In the genomic region with DNA sequence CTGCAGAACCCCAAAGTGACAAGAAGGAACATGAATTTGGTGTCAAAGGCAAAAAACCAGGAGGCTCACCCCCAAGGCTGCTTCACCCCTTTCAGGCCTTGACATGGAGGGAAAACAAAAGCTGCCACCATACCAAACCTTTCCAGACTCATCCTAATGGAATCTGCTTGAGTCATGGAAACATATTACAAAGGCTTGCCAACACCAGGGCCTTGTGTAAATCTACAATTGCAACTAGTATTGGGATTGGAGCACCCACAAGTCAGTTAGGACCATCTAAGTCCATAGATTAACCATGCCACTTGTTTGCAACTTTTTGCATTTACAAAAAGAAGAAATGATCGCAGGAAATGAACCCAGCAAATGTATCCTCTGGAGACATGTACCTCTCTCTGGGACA, we compare ENCODE assay signal across 13 cellular contexts.
DNase-seq lines count a peak whose midpoint lies in the region; ATAC-seq, FAIRE-seq and TF ChIP-seq lines count a peak whose summit lies in the region.
"Had no signal": no experiment of that assay in that cellular context is flagged by ENCODE, and none has a peak within 500 bp of the region (broad histone marks: within the 10 kb centered on the region; RNA-seq: fewer than 3 reads in every experiment).

No MANE protein-coding gene starts in this region.

- POLR2A ChIA-PET in CD4-positive, alpha-beta memory T cell (lab: Charles Lee; ENCODE audit: partially characterized antibody), result no interaction called here

- H3K9me3 Mint-ChIP-seq in brain, result peaks cover 0 to 9% (median 2%) of the 10 kb centered on the region in 5 experiments
- no peaks in the 10 kb centered on the region for H3K9me3 Mint-ChIP-seq in CD4-positive, alpha-beta memory T cell
- H3K9me3 Mint-ChIP-seq in activated CD4-positive, alpha-beta T cell treated with anti-CD3 and anti-CD28 coated beads, Interleukin-2, amount 10 ng/mL, durations not matched to agents 24 days and 14 days, result no peaks in the 10 kb centered on the region
- H3K9me3 Mint-ChIP-seq: CD8-positive, alpha-beta T cell had no signal

- H3K4me1 Mint-ChIP-seq in brain, result peaks cover 31% of the 10 kb centered on the region
- no peaks in the 10 kb centered on the region for H3K4me1 Mint-ChIP-seq in CD4-positive, alpha-beta memory T cell
- H3K4me1 Mint-ChIP-seq in activated CD4-positive, alpha-beta T cell treated with anti-CD3 and anti-CD28 coated beads, Interleukin-2, amount 10 ng/mL, durations not matched to agents 24 days and 14 days, result no peaks in the 10 kb centered on the region
- H3K4me1 Mint-ChIP-seq: IgD-negative memory B cell had no signal

- no peaks in the 10 kb centered on the region for H3K27me3 ChIP-seq in CD4-positive, alpha-beta memory T cell (ENCODE audit: insufficient read depth, low read length)
- H3K27me3 ChIP-seq: esophagus muscularis mucosa had no signal

- H3K9me3 ChIP-seq in CD4-positive, alpha-beta memory T cell (ENCODE audit: control insufficient read depth in 1 of 2, low read length in 2 of 2), result no peaks in the 10 kb centered on the region

- no peak overlapping the region for H3K4me3 ChIP-seq in CD4-positive, alpha-beta memory T cell (ENCODE audit: low read length in 2 of 2)
- H3K4me3 ChIP-seq: esophagus muscularis mucosa had no signal

- in situ Hi-C loops in ACHN (cut with HindIII; ENCODE audit: low pct_ligation_motif_present, low pct_unique_long_range_greater_than_20kb, low sequenced_read_pairs), result no loop called here

- H3K27ac Mint-ChIP-seq in brain, result peak overlapping the region in 3 of 5 experiments; percentile 77 to 87 (median 84)
- H3K27ac Mint-ChIP-seq in CD4-positive, alpha-beta memory T cell, result no peak overlapping the region
- H3K27ac Mint-ChIP-seq in activated CD4-positive, alpha-beta T cell treated with anti-CD3 and anti-CD28 coated beads, Interleukin-2, amount 10 ng/mL, durations not matched to agents 24 days and 14 days, result no peak overlapping the region
- H3K27ac Mint-ChIP-seq: CD8-positive, alpha-beta T cell; IgD-negative memory B cell had no signal

- no peaks in the 10 kb centered on the region for H3K36me3 Mint-ChIP-seq in brain
- no peaks in the 10 kb centered on the region for H3K36me3 Mint-ChIP-seq in CD4-positive, alpha-beta memory T cell
- no peaks in the 10 kb centered on the region for H3K36me3 Mint-ChIP-seq in activated CD4-positive, alpha-beta T cell treated with anti-CD3 and anti-CD28 coated beads, Interleukin-2, amount 10 ng/mL, durations not matched to agents 24 days and 14 days (ENCODE audit: low read depth)
- H3K36me3 Mint-ChIP-seq: CD8-positive, alpha-beta T cell had no signal

- intact Hi-C loops in CD4-positive, alpha-beta memory T cell (cut with micrococcal nuclease), result no loop called here
- intact Hi-C loops in activated CD4-positive, alpha-beta T cell treated with anti-CD3 and anti-CD28 coated beads, Interleukin-2, amount 10 ng/mL, durations not matched to agents 24 days and 14 days (cut with micrococcal nuclease), result no loop called here

- DNase-seq in ACHN (peak; percentile 92), HTR-8/SVneo (ENCODE audit: insufficient read length, low spot score) (peak; percentile 32), lung microvascular endothelial cell (ENCODE audit: low read depth in 2 of 2) (peak; percentile 17 to 59), GM19239 (ENCODE audit: insufficient read length, low spot score) (no peak)
- no peak for DNase-seq in CD4-positive, alpha-beta memory T cell
- no peak for DNase-seq in activated CD4-positive, alpha-beta T cell treated with anti-CD3 and anti-CD28 coated beads, Interleukin-2, amount 10 ng/mL, durations not matched to agents 24 days and 14 days
- DNase-seq: CD8-positive, alpha-beta T cell; NCI-H524; stimulated activated CD4-positive, alpha-beta T cell treated with anti-CD3 and anti-CD28 coated beads, Interleukin-4, amount 100 ng/mL, for 24 hours had no signal

- no peak for TF ChIP-seq CTCF in brain (conservative IDR thresholded peaks at IDR 0.05)

- no peak for FAIRE-seq in HTR-8/SVneo (lab: Jason Lieb, UNC)
- no peak for FAIRE-seq in GM19239 (lab: Jason Lieb, UNC)

- H3K4me3 Mint-ChIP-seq in brain, result no peak overlapping the region
- no peak overlapping the region for H3K4me3 Mint-ChIP-seq in CD4-positive, alpha-beta memory T cell
- H3K4me3 Mint-ChIP-seq in activated CD4-positive, alpha-beta T cell treated with anti-CD3 and anti-CD28 coated beads, Interleukin-2, amount 10 ng/mL, durations not matched to agents 24 days and 14 days, result no peak overlapping the region
- H3K4me3 Mint-ChIP-seq: CD8-positive, alpha-beta T cell; IgD-negative memory B cell had no signal

- no peaks in the 10 kb centered on the region for H3K4me1 ChIP-seq in CD4-positive, alpha-beta memory T cell (ENCODE audit: insufficient read depth, low read length)

- CTCF ChIA-PET in CD4-positive, alpha-beta memory T cell (lab: Charles Lee; ENCODE audit: partially characterized antibody), result no interaction called here

- ATAC-seq in HG02884 (IDR thresholded peaks at IDR 0.05; ENCODE audit: unreplicated experiment), result no peak
- ATAC-seq: CD8-positive, alpha-beta T cell had no signal

- H3K36me3 ChIP-seq in CD4-positive, alpha-beta memory T cell (ENCODE audit: insufficient read depth, low read length), result no peaks in the 10 kb centered on the region
- H3K36me3 ChIP-seq: esophagus muscularis mucosa had no signal

- H3K27ac ChIP-seq in CD4-positive, alpha-beta memory T cell (ENCODE audit: low read depth, low read length), result no peak overlapping the region

- no peaks in the 10 kb centered on the region for H3K27me3 Mint-ChIP-seq in brain
- peaks cover 2 to 7% of the 10 kb centered on the region in 2 donors for H3K27me3 Mint-ChIP-seq in CD4-positive, alpha-beta memory T cell
- H3K27me3 Mint-ChIP-seq in activated CD4-positive, alpha-beta T cell treated with anti-CD3 and anti-CD28 coated beads, Interleukin-2, amount 10 ng/mL, durations not matched to agents 24 days and 14 days, result peaks cover 3% of the 10 kb centered on the region

Comparison
In these comparisons a context has a peak if more than half of its experiments do, and no peak if none do; other contexts are left out.
1. DNase-seq: peak in ACHN (single experiment), HTR-8/SVneo (single experiment) and lung microvascular endothelial cell (2 of 2); none in CD4-positive, alpha-beta memory T cell (0 of 5), activated CD4-positive, alpha-beta T cell treated with anti-CD3 and anti-CD28 coated beads, Interleukin-2, amount 10 ng/mL, durations not matched to agents 24 days and 14 days (single experiment) and GM19239 (single experiment).
2. H3K27ac Mint-ChIP-seq: peak in brain (3 of 5); none in CD4-positive, alpha-beta memory T cell (0 of 7) and activated CD4-positive, alpha-beta T cell treated with anti-CD3 and anti-CD28 coated beads, Interleukin-2, amount 10 ng/mL, durations not matched to agents 24 days and 14 days (single experiment).